Comparison of ENCODE assay signal across 24 cellular contexts in the genomic region with DNA sequence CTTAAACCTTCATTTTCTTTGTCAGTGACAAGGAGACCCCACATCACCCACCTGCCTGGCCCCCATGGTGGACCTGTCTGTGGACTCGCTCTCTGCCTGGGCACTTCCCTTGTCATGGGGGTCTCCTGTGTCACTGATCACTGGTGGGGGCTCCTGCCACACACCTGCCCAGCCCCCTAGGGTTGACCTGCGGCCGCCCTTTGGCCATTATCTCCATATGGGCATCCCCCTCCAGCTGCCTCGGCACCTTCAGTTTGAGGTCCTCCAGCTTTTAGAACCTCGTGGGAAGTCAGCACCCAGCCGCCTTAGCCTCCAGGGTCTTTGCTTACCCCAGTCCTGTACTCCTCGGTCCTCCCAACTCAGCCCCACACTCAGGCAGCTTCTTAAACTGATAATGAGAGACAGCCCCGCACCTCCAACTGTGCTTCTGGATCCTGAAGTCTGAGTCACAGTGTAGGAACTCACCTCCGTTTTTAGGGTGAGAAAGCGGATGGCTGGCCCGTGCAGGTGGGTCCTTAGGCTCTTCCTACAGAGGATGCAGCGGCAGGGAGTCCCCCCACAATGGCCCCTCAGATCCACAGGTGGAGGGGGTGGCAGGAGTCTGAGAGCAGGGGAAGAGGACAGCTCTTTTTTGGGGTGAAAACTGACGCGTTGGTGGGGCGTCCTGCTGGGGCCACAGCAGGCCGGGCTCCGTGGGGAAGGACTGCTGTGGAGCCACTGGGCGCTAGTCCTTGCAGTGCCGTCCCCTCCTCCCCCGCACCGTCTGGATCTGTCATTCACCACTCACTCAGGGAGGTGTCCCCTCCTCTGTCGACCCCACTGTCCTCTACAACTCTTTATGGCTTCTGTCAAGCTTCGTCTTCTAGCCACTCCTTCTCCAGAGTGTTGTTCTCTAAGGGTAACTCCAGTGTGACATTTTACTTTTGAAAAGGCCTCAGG. TPM values are rescaled to one million over a fixed set of nuclear protein-coding genes. Genes with fewer than 3 reads are reported as not detected.
"Had no signal": no experiment of that assay in that cellular context is flagged by ENCODE, and none has a peak within 500 bp of the region (broad histone marks: within the 10 kb centered on the region; RNA-seq: fewer than 3 reads in every experiment).

No MANE protein-coding gene starts in this region.

- H3K4me3 ChIP-seq: ascending aorta, gastroesophageal sphincter, heart right ventricle, lower lobe of right lung, neural progenitor cell, ovary, psoas muscle, SJSA1, skin epidermis, stomach had no signal

- H3K4me3 Mint-ChIP-seq: activated naive CD4-positive, alpha-beta T cell treated with anti-CD3 and anti-CD28 coated beads, Interleukin-2, amount 50 U/mL, for 24 hours; activated T-cell treated with anti-CD3 and anti-CD28 coated beads, Interleukin-2, amount 50 U/mL, for 4 hours; dendritic cell treated with granulocyte-macrophage colony-stimulating factor and Interleukin-4, amounts not matched to agents 40 ng/mL and 50 ng/mL, for 4 days; neural progenitor cell; stimulated activated effector memory CD8-positive, alpha-beta T cell treated with anti-CD3 and anti-CD28 coated beads, Interleukin-12 subunit alpha, Interleukin-12 subunit beta, amount 100 ng/mL, for 72 hours had no signal

- H3K4me1 ChIP-seq: ascending aorta, gastroesophageal sphincter, heart right ventricle, lower lobe of right lung, psoas muscle, SJSA1, stomach had no signal

- H3K9me3 Mint-ChIP-seq: stimulated activated effector memory CD8-positive, alpha-beta T cell treated with anti-CD3 and anti-CD28 coated beads, Interleukin-12 subunit alpha, Interleukin-12 subunit beta, amount 100 ng/mL, for 72 hours had no signal

- H3K9ac ChIP-seq: neural progenitor cell had no signal

- H3K9me3 ChIP-seq: lower lobe of right lung, ovary, psoas muscle, SJSA1, stomach had no signal

- H3K4me1 Mint-ChIP-seq: activated naive CD4-positive, alpha-beta T cell treated with anti-CD3 and anti-CD28 coated beads, Interleukin-2, amount 50 U/mL, for 24 hours; stimulated activated effector memory CD8-positive, alpha-beta T cell treated with anti-CD3 and anti-CD28 coated beads, Interleukin-12 subunit alpha, Interleukin-12 subunit beta, amount 100 ng/mL, for 72 hours had no signal

- ATAC-seq: activated T-cell treated with anti-CD3 and anti-CD28 coated beads, Interleukin-2, amount 50 U/mL, for 4 hours; esophagus mucosa; gastroesophageal sphincter; psoas muscle; right cardiac atrium had no signal

- H3K36me3 ChIP-seq: ascending aorta, gastroesophageal sphincter, heart right ventricle, lower lobe of right lung, neural progenitor cell, ovary, SJSA1, stomach had no signal

- DNase-seq: activated CD4-positive, alpha-beta T cell treated with anti-CD3 and anti-CD28 coated beads for 4 hours; activated CD8-positive, alpha-beta memory T cell treated with anti-CD3 and anti-CD28 coated beads, Interleukin-2, amount 50 U/mL, for 4 hours; activated T-cell treated with anti-CD3 and anti-CD28 coated beads, Interleukin-2, amount 50 U/mL, for 4 hours; effector CD8-positive, alpha-beta T cell; heart right ventricle; lower lobe of right lung; ovary; psoas muscle; stimulated activated CD4-positive, alpha-beta T cell treated with anti-CD3 and anti-CD28 coated beads, Interleukin-4, amount 100 ng/mL, for 24 hours; stomach; SW 1271; T-helper 2 cell; trophoblast cell had no signal

- H3K27ac Mint-ChIP-seq: activated naive CD4-positive, alpha-beta T cell treated with anti-CD3 and anti-CD28 coated beads, Interleukin-2, amount 50 U/mL, for 24 hours; dendritic cell treated with granulocyte-macrophage colony-stimulating factor and Interleukin-4, amounts not matched to agents 40 ng/mL and 50 ng/mL, for 4 days; neural progenitor cell; stimulated activated effector memory CD8-positive, alpha-beta T cell treated with anti-CD3 and anti-CD28 coated beads, Interleukin-12 subunit alpha, Interleukin-12 subunit beta, amount 100 ng/mL, for 72 hours had no signal

- H3K27ac ChIP-seq: ascending aorta, gastroesophageal sphincter, heart right ventricle, lower lobe of right lung, neural progenitor cell, ovary, psoas muscle, SJSA1, skin epidermis, stomach had no signal

- H3K36me3 Mint-ChIP-seq: activated naive CD4-positive, alpha-beta T cell treated with anti-CD3 and anti-CD28 coated beads, Interleukin-2, amount 50 U/mL, for 24 hours; neural progenitor cell; stimulated activated effector memory CD8-positive, alpha-beta T cell treated with anti-CD3 and anti-CD28 coated beads, Interleukin-12 subunit alpha, Interleukin-12 subunit beta, amount 100 ng/mL, for 72 hours had no signal

RNA-seq across cellular contexts. Expression of gene PRR23E, which starts 8.7 kb away (rescaled TPM):
- total RNA-seq: activated T-cell treated with anti-CD3 and anti-CD28 coated beads, Interleukin-2, amount 50 U/mL, for 4 hours; ascending aorta; esophagus mucosa; gastroesophageal sphincter; heart right ventricle; lower lobe of right lung; ovary; psoas muscle; right cardiac atrium; SJSA1; stomach; temporal lobe had no signal
- polyA plus RNA-seq: heart right ventricle, psoas muscle, right cardiac atrium, stomach had no signal
